10 cellular contexts compared by ENCODE assay signal in genomic region chr11:5809122-5809519, GRCh38. TPM values are rescaled to one million over a fixed set of nuclear protein-coding genes. Genes with fewer than 3 reads are reported as not detected.
DNase-seq lines count a peak whose midpoint lies in the region; ATAC-seq and TF ChIP-seq lines count a peak whose summit lies in the region.
"Had no signal": no experiment of that assay in that cellular context is flagged by ENCODE, and none has a peak within 500 bp of the region (broad histone marks: within the 10 kb centered on the region; RNA-seq: fewer than 3 reads in every experiment).

No MANE protein-coding gene starts in this region.

- H3K4me3 ChIP-seq in NB4 (ENCODE audit: low read depth, low read length) (peak overlapping the region; percentile 57), epithelial cell of proximal tubule (ENCODE audit: low read depth, low read length) (peak overlapping the region; percentile 51), rectal smooth muscle tissue (ENCODE audit: low read length) (peak overlapping the region; percentile 56)

- H3K36me3 ChIP-seq in rectal smooth muscle tissue (ENCODE audit: control insufficient read depth, insufficient read depth, low read length): no peaks in the 10 kb centered on the region

- TF ChIP-seq POLR2A in NB4 (IDR thresholded peaks at IDR 0.05; ENCODE audit: extremely low read depth, insufficient read length): no peak

- no peaks in the 10 kb centered on the region for H3K4me1 ChIP-seq in rectal smooth muscle tissue (ENCODE audit: control insufficient read depth, insufficient read depth, low read length)

- no peak overlapping the region for H3K27ac ChIP-seq in rectal smooth muscle tissue (ENCODE audit: low read depth, low read length)
- H3K27ac ChIP-seq: HL-60 had no signal

- no peaks in the 10 kb centered on the region for H3K27me3 ChIP-seq in rectal smooth muscle tissue (ENCODE audit: control insufficient read depth, insufficient read depth, low read length)

- DNase-seq in CD1c-positive myeloid dendritic cell (ENCODE audit: extremely low spot score) (peak; percentile 26), NB4 (ENCODE audit: low read depth) (peak; percentile 14), epithelial cell of proximal tubule (ENCODE audit: low read depth) (no peak), NCI-H2227 (lab: John Stamatoyannopoulos, UW; ENCODE audit: unreplicated experiment) (no peak), COR-L47 (lab: John Stamatoyannopoulos, UW) (no peak)

- no peak overlapping the region for H3K9ac ChIP-seq in rectal smooth muscle tissue (ENCODE audit: low read length)

- TF ChIP-seq CTCF in NB4 (IDR thresholded peaks at IDR 0.05; ENCODE audit: low read depth, low read length): no peak
- no peak for TF ChIP-seq CTCF in epithelial cell of proximal tubule (conservative IDR thresholded peaks at IDR 0.05; ENCODE audit: low read depth, low read length)

- peak; percentile 27 for ATAC-seq in GM21619 (IDR thresholded peaks at IDR 0.05; ENCODE audit: unreplicated experiment)
- no peak for ATAC-seq in GM18861 (IDR thresholded peaks at IDR 0.05; ENCODE audit: unreplicated experiment)

RNA-seq across cellular contexts. Expression of gene OR52N2, which starts 0.4 kb away (rescaled TPM):
- total RNA-seq in epithelial cell of proximal tubule: not detected in 2 replicates
- total RNA-seq: myocyte had no signal

RNA-seq across cellular contexts. Expression of gene OR52N1, which starts 18.1 kb away (rescaled TPM):
- total RNA-seq in epithelial cell of proximal tubule: not detected in 2 replicates
- total RNA-seq: myocyte had no signal

RNA-seq across cellular contexts. Expression of gene OR52N5, which starts 26.0 kb away (rescaled TPM):
- total RNA-seq in epithelial cell of proximal tubule: not detected in 2 replicates
- total RNA-seq: myocyte had no signal

RNA-seq across cellular contexts. Expression of gene OR52E6, which starts 32.6 kb away (rescaled TPM):
- total RNA-seq in epithelial cell of proximal tubule: not detected in 2 replicates
- total RNA-seq: myocyte had no signal

RNA-seq across cellular contexts. Expression of gene OR52E8, which starts 48.4 kb away (rescaled TPM):
- total RNA-seq in epithelial cell of proximal tubule: not detected in 2 replicates
- total RNA-seq: myocyte had no signal

Comparison
In these comparisons a context has a peak if more than half of its experiments do, and no peak if none do; other contexts are left out.
1. DNase-seq: peak in CD1c-positive myeloid dendritic cell (single experiment) and NB4 (single experiment); none in epithelial cell of proximal tubule (single experiment), NCI-H2227 (single experiment) and COR-L47 (single experiment).
2. Peak in every context shown above with its lines, with median percentiles within 50 percentile points of each other: H3K4me3 ChIP-seq.